ENCODE assay signal across 27 cellular contexts in the genomic region with DNA sequence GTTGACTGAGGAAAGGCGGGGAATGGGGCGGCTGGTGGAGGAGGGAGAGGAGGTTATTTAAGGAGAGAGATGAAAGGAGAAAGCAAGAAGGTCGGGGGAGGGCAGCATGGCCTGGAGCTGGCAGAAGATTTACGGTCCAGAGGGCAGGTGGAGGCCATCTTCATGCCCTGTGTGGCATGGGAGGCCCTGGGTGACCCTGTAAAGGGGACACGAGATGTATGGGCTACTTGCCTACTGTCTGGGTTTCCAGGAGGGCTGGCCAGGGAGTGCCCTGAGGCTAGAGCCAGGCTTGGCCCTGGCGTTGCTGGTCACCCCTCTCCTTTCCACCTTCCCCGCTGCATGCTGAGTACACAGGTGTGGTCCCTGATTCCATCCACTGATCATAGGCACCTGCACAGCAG. TPM values are rescaled to one million over a fixed set of nuclear protein-coding genes. Genes with fewer than 3 reads are reported as not detected.
"Had no signal": no experiment of that assay in that cellular context is flagged by ENCODE, and none has a peak within 500 bp of the region (broad histone marks: within the 10 kb centered on the region; RNA-seq: fewer than 3 reads in every experiment).

No MANE protein-coding gene starts in this region.

- H3K27ac Mint-ChIP-seq: activated B cell treated with CpG ODN at 0.5 μM for 24 hours; activated CD8-positive, alpha-beta memory T cell treated with anti-CD3 and anti-CD28 coated beads, Interleukin-2, amount 10 ng/mL, durations not matched to agents 7 days and 5 days; activated CD8-positive, alpha-beta T cell treated with anti-CD3 and anti-CD28 coated beads for 36 hours; activated naive CD4-positive, alpha-beta T cell treated with anti-CD3 and anti-CD28 coated beads for 36 hours; activated naive CD8-positive, alpha-beta T cell treated with anti-CD3 and anti-CD28 coated beads for 36 hours; activated T-cell treated with anti-CD3 and anti-CD28 coated beads, Interleukin-2, amount 50 U/mL, for 72 hours; naive thymus-derived CD4-positive, alpha-beta T cell; progenitor cell of endocrine pancreas; stimulated activated naive B cell treated with anti-CD40 and anti-IgM and Interleukin-4, amounts not matched to agents 10 μg/mL and 1 μg/mL and 100 μg/mL, for 72 hours had no signal

- H3K9me3 Mint-ChIP-seq: activated B cell treated with CpG ODN at 0.5 μM for 24 hours; activated CD8-positive, alpha-beta T cell treated with anti-CD3 and anti-CD28 coated beads for 36 hours; activated naive CD4-positive, alpha-beta T cell treated with anti-CD3 and anti-CD28 coated beads for 36 hours; activated naive CD8-positive, alpha-beta T cell treated with anti-CD3 and anti-CD28 coated beads for 36 hours; activated T-cell treated with anti-CD3 and anti-CD28 coated beads, Interleukin-2, amount 50 U/mL, for 72 hours; stimulated activated naive B cell treated with anti-CD40 and anti-IgM and Interleukin-4, amounts not matched to agents 10 μg/mL and 1 μg/mL and 100 μg/mL, for 72 hours had no signal

- H3K4me3 Mint-ChIP-seq: activated B cell treated with CpG ODN at 0.5 μM for 24 hours; activated CD8-positive, alpha-beta memory T cell treated with anti-CD3 and anti-CD28 coated beads, Interleukin-2, amount 10 ng/mL, durations not matched to agents 7 days and 5 days; activated CD8-positive, alpha-beta T cell treated with anti-CD3 and anti-CD28 coated beads for 36 hours; activated naive CD4-positive, alpha-beta T cell treated with anti-CD3 and anti-CD28 coated beads for 36 hours; activated naive CD8-positive, alpha-beta T cell treated with anti-CD3 and anti-CD28 coated beads for 36 hours; activated T-cell treated with anti-CD3 and anti-CD28 coated beads, Interleukin-2, amount 50 U/mL, for 72 hours; naive thymus-derived CD4-positive, alpha-beta T cell; stimulated activated naive B cell treated with anti-CD40 and anti-IgM and Interleukin-4, amounts not matched to agents 10 μg/mL and 1 μg/mL and 100 μg/mL, for 72 hours had no signal

- H3K4me1 Mint-ChIP-seq: activated naive CD8-positive, alpha-beta T cell treated with anti-CD3 and anti-CD28 coated beads for 36 hours had no signal

- H3K9me3 ChIP-seq: ascending aorta, esophagus squamous epithelium, stomach, thyroid gland had no signal

- DNase-seq: activated B cell treated with CpG ODN at 0.5 μM for 24 hours; activated CD4-positive, alpha-beta T cell treated with anti-CD3 and anti-CD28 coated beads, Interleukin-2, amount 50 U/mL, for 1 hour; activated CD8-positive, alpha-beta memory T cell treated with anti-CD3 and anti-CD28 coated beads, Interleukin-2, amount 10 ng/mL, durations not matched to agents 7 days and 5 days; activated CD8-positive, alpha-beta T cell treated with anti-CD3 and anti-CD28 coated beads for 36 hours; activated naive CD4-positive, alpha-beta T cell treated with anti-CD3 and anti-CD28 coated beads for 36 hours; activated naive CD8-positive, alpha-beta T cell treated with anti-CD3 and anti-CD28 coated beads for 36 hours; activated T-cell treated with anti-CD3 and anti-CD28 coated beads, Interleukin-2, amount 50 U/mL, for 72 hours; brain microvascular endothelial cell; esophagus squamous epithelium; foreskin melanocyte; left cardiac atrium; mammary epithelial cell; midbrain; naive thymus-derived CD4-positive, alpha-beta T cell; retina; stimulated activated CD4-positive, alpha-beta T cell treated with anti-CD3 and anti-CD28 coated beads, Interleukin-15, amount 100 ng/mL, for 24 hours; stimulated activated CD4-positive, alpha-beta T cell treated with anti-CD3 and anti-CD28 coated beads, Interleukin-2, amount 100 ng/mL, for 24 hours; stimulated activated naive B cell treated with anti-CD40 and anti-IgM and Interleukin-4, amounts not matched to agents 10 μg/mL and 1 μg/mL and 100 μg/mL, for 72 hours; stomach; T-helper 2 cell; thyroid gland had no signal

- H3K36me3 Mint-ChIP-seq: activated CD8-positive, alpha-beta memory T cell treated with anti-CD3 and anti-CD28 coated beads, Interleukin-2, amount 10 ng/mL, durations not matched to agents 7 days and 5 days; activated naive CD8-positive, alpha-beta T cell treated with anti-CD3 and anti-CD28 coated beads for 36 hours; naive thymus-derived CD4-positive, alpha-beta T cell had no signal

- FAIRE-seq: endometrium, islet of Langerhans had no signal

- H3K27me3 ChIP-seq: ascending aorta, brain microvascular endothelial cell, thyroid gland had no signal

- H3K4me3 ChIP-seq: ascending aorta, esophagus squamous epithelium, smooth muscle cell, stomach, thyroid gland had no signal

- H3K27ac ChIP-seq: brain microvascular endothelial cell, epithelial cell of prostate, esophagus squamous epithelium, stomach, thyroid gland had no signal

RNA-seq across cellular contexts. Expression of gene WTIP, which starts 6.1 kb away (rescaled TPM):
- polyA plus RNA-seq: naive thymus-derived CD4-positive, alpha-beta T cell had no signal
